In the genomic region with DNA sequence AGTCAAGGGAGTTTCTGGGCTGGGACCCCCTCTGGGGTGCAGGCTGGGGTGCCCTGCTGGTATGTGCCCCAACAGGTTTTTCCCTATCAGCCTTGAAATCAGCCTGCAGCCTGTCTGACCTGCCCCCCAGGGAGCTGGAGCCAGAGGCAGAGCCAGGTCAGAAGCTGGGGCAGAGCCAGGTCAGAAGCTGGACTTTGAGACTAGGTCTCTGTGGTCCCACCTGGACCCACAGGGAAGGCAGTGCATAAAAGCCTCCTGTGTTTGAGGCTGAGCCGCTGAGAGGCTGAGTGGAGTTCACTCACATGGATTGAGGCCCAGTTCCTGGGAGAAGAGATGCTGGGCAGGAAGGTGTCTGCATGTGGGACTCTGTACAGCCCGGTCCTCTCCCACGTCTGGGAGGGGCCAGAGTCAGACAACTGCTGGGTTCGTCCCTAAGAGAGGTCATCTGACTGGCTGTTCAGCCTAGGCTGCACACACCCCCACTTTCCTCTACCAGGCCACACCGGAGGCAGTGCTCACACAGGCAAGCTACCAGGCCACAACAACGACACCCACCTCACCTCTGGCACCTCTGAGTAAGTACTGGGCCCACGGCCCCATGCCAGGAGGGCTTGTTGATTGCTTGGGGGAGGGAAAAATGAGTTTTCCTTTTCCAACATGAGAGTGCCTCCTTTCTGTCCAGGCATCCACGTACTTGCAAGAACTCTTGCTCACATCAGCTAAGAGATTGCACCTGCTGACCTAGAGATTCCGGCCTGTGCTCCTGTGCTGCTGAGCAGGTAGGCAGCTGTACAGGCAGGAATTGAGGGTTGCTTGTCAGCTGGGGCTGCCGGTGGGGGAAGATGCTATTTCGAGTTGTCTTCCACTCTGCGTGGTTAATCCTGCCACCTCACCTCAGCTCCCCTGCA, we compare ENCODE assay signal across 2 cellular contexts.
TF ChIP-seq lines count a peak whose summit lies in the region.

A gene with protein sequence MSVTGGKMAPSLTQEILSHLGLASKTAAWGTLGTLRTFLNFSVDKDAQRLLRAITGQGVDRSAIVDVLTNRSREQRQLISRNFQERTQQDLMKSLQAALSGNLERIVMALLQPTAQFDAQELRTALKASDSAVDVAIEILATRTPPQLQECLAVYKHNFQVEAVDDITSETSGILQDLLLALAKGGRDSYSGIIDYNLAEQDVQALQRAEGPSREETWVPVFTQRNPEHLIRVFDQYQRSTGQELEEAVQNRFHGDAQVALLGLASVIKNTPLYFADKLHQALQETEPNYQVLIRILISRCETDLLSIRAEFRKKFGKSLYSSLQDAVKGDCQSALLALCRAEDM (plus strand): TSS at position 488 of the 908 bp plus-strand sequence. CDS start 814 bp downstream, outside the sequence.

TF ChIP-seq in IMR-90, 13 proteins besides CTCF, POLR2A, EP300 and RAD21 (continued from another document):
- TF ChIP-seq USF2 (IDR thresholded peaks at IDR 0.05; ENCODE audit: low read depth, low read length) (no peak), RFX5 (IDR thresholded peaks at IDR 0.05; ENCODE audit: low read depth, low read length) (no peak), MAZ (IDR thresholded peaks at IDR 0.05; ENCODE audit: borderline replicate concordance, low read depth, low read length) (no peak), CEBPB (IDR thresholded peaks at IDR 0.05; ENCODE audit: low read depth, low read length) (no peak)

TF ChIP-seq in WTC11, 78 proteins besides CTCF, POLR2A, EP300 and RAD21 (continued from another document):
- TF ChIP-seq EMX1 (CRISPR knock-in tag; IDR thresholded peaks at IDR 0.05): no peak
- TF ChIP-seq ZNF121 (CRISPR knock-in tag; IDR thresholded peaks at IDR 0.05): no peak
- no peak for TF ChIP-seq ZSCAN18 (CRISPR knock-in tag; IDR thresholded peaks at IDR 0.05)
- TF ChIP-seq SOX15 (CRISPR knock-in tag; IDR thresholded peaks at IDR 0.05): no peak
- TF ChIP-seq USF2 (CRISPR knock-in tag; IDR thresholded peaks at IDR 0.05): peak; percentile 30; the same call in 1 of the 2 replicates
- no peak for TF ChIP-seq NR3C1 (CRISPR knock-in tag; conservative IDR thresholded peaks at IDR 0.05; ENCODE audit: low read depth)
- no peak for TF ChIP-seq ATF2 (CRISPR knock-in tag; IDR thresholded peaks at IDR 0.05; ENCODE audit: borderline replicate concordance, low read depth)
- TF ChIP-seq FOXP1 (CRISPR knock-in tag; IDR thresholded peaks at IDR 0.05; ENCODE audit: borderline replicate concordance): no peak
- no peak for TF ChIP-seq TP53 (CRISPR knock-in tag; IDR thresholded peaks at IDR 0.05)
- TF ChIP-seq NFE2L1 (CRISPR knock-in tag; IDR thresholded peaks at IDR 0.05): no peak
- no peak for TF ChIP-seq TCF7 (CRISPR knock-in tag; IDR thresholded peaks at IDR 0.05; ENCODE audit: low read depth)
- no peak for TF ChIP-seq ZBTB21 (CRISPR knock-in tag; IDR thresholded peaks at IDR 0.05; ENCODE audit: borderline replicate concordance)
- TF ChIP-seq NFYB (CRISPR knock-in tag; conservative IDR thresholded peaks at IDR 0.05; ENCODE audit: low read depth): no peak
